ENCODE assay signal across 21 cellular contexts in the genomic region with DNA sequence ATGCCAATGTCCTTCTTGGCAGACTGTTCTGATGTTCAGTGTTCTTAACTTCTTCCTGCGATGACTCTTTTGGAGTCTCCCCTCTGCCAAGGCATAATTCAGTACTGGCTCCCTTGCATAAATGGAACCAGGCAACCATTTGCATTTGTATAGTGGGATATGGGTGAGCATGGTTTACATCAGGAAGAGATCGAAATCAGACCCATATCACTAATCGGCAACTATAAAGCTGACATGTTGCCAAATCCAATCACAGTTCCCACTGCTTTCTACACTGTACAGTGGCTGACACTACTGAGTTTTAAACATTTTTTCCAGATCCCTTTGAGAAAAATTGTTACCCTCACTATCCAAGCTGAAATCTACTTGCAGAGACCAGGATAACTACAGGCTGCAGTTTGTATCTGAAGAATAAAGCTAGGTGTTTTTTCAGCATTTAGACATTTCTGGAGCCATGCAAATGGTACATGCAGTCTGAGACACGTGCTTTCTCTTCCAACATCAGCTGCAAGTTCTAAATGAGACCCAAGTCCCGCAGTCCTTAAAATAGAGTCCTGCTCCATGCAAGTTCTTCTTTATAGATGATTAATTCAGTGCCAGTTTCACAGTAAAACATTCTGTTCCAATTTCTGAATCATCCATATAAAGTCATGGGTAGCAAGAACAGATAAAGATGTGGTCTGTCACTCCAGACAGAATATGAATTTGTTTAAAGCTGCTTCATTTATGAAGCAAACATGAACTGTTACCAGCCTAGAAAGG.
"Had no signal": no experiment of that assay in that cellular context is flagged by ENCODE, and none has a peak within 500 bp of the region (broad histone marks: within the 10 kb centered on the region; RNA-seq: fewer than 3 reads in every experiment).

No MANE protein-coding gene starts in this region.

- H3K27ac ChIP-seq: ascending aorta, foreskin keratinocyte, pancreas, stomach, thoracic aorta, upper lobe of right lung had no signal

- H3K27me3 Mint-ChIP-seq: activated B cell treated with CpG ODN at 0.5 μM for 24 hours; activated CD4-positive, alpha-beta T cell treated with anti-CD3 and anti-CD28 coated beads, Interleukin-2, amount 10 ng/mL, durations not matched to agents 24 days and 14 days; activated naive CD8-positive, alpha-beta T cell treated with anti-CD3 and anti-CD28 coated beads, Interleukin-2, amount 10 ng/mL, durations not matched to agents 7 days and 5 days; naive B cell; T-helper 17 cell had no signal

- FAIRE-seq: colon, pancreas had no signal

- DNase-seq: activated B cell treated with CpG ODN at 0.5 μM for 24 hours; activated CD4-positive, alpha-beta T cell treated with anti-CD3 and anti-CD28 coated beads, Interleukin-2, amount 10 ng/mL, durations not matched to agents 24 days and 14 days; activated CD8-positive, alpha-beta T cell treated with anti-CD3 and anti-CD28 coated beads, Interleukin-2, amount 10 ng/mL, durations not matched to agents 7 days and 5 days; activated naive CD4-positive, alpha-beta T cell; activated naive CD8-positive, alpha-beta T cell treated with anti-CD3 and anti-CD28 coated beads, Interleukin-2, amount 10 ng/mL, durations not matched to agents 7 days and 5 days; glutamatergic neuron; immature natural killer cell; left colon; midbrain; naive B cell; pancreas; stimulated activated CD4-positive, alpha-beta T cell treated with anti-CD3 and anti-CD28 coated beads, Interleukin-1b, Interleukin-23, amount 100 ng/mL, for 48 hours; stomach; T-helper 17 cell; upper lobe of right lung had no signal

- H3K4me1 Mint-ChIP-seq: activated B cell treated with CpG ODN at 0.5 μM for 24 hours; activated CD4-positive, alpha-beta T cell treated with anti-CD3 and anti-CD28 coated beads, Interleukin-2, amount 10 ng/mL, durations not matched to agents 24 days and 14 days; activated naive CD8-positive, alpha-beta T cell treated with anti-CD3 and anti-CD28 coated beads, Interleukin-2, amount 10 ng/mL, durations not matched to agents 7 days and 5 days; immature natural killer cell; naive B cell; T-helper 17 cell had no signal

- ATAC-seq: activated CD8-positive, alpha-beta T cell treated with anti-CD3 and anti-CD28 coated beads, Interleukin-2, amount 10 ng/mL, durations not matched to agents 7 days and 5 days; left colon; pancreas; sciatic nerve; T-helper 17 cell; upper lobe of right lung had no signal

- H3K27me3 ChIP-seq: ascending aorta, esophagus muscularis mucosa, foreskin keratinocyte, pancreas, stomach, upper lobe of right lung had no signal

- H3K4me3 ChIP-seq: ascending aorta, esophagus muscularis mucosa, pancreas, stomach, thoracic aorta, upper lobe of right lung had no signal

- H3K36me3 ChIP-seq: ascending aorta, pancreas, thoracic aorta had no signal

- H3K9me3 ChIP-seq: ascending aorta, esophagus muscularis mucosa, pancreas, stomach, thoracic aorta, upper lobe of right lung had no signal

- H3K4me1 ChIP-seq: ascending aorta, foreskin keratinocyte, pancreas, upper lobe of right lung had no signal

- H3K4me3 Mint-ChIP-seq: activated B cell treated with CpG ODN at 0.5 μM for 24 hours; activated CD4-positive, alpha-beta T cell treated with anti-CD3 and anti-CD28 coated beads, Interleukin-2, amount 10 ng/mL, durations not matched to agents 24 days and 14 days; activated CD8-positive, alpha-beta T cell treated with anti-CD3 and anti-CD28 coated beads, Interleukin-2, amount 10 ng/mL, durations not matched to agents 7 days and 5 days; activated naive CD8-positive, alpha-beta T cell treated with anti-CD3 and anti-CD28 coated beads, Interleukin-2, amount 10 ng/mL, durations not matched to agents 7 days and 5 days; immature natural killer cell; naive B cell; T-helper 17 cell had no signal

- H3K27ac Mint-ChIP-seq: activated B cell treated with CpG ODN at 0.5 μM for 24 hours; activated CD4-positive, alpha-beta T cell treated with anti-CD3 and anti-CD28 coated beads, Interleukin-2, amount 10 ng/mL, durations not matched to agents 24 days and 14 days; activated CD8-positive, alpha-beta T cell treated with anti-CD3 and anti-CD28 coated beads, Interleukin-2, amount 10 ng/mL, durations not matched to agents 7 days and 5 days; activated naive CD8-positive, alpha-beta T cell treated with anti-CD3 and anti-CD28 coated beads, Interleukin-2, amount 10 ng/mL, durations not matched to agents 7 days and 5 days; immature natural killer cell; naive B cell; T-helper 17 cell had no signal

- H3K9me3 Mint-ChIP-seq: activated CD4-positive, alpha-beta T cell treated with anti-CD3 and anti-CD28 coated beads, Interleukin-2, amount 10 ng/mL, durations not matched to agents 24 days and 14 days; activated naive CD8-positive, alpha-beta T cell treated with anti-CD3 and anti-CD28 coated beads, Interleukin-2, amount 10 ng/mL, durations not matched to agents 7 days and 5 days had no signal

- H3K36me3 Mint-ChIP-seq: activated naive CD8-positive, alpha-beta T cell treated with anti-CD3 and anti-CD28 coated beads, Interleukin-2, amount 10 ng/mL, durations not matched to agents 7 days and 5 days; immature natural killer cell; naive B cell had no signal
